In genomic region chr6:159467473-159468041, GRCh38 we compare ENCODE assay signal across 11 cellular contexts.
DNase-seq lines count a peak whose midpoint lies in the region; ATAC-seq lines count a peak whose summit lies in the region.
"Had no signal": no experiment of that assay in that cellular context is flagged by ENCODE, and none has a peak within 500 bp of the region (broad histone marks: within the 10 kb centered on the region; RNA-seq: fewer than 3 reads in every experiment).

No MANE protein-coding gene starts in this region.

- DNase-seq in A172 (ENCODE audit: low spot score): peak; percentile 13
- peak; percentile 82 for DNase-seq in NAMALWA (ENCODE audit: low spot score)
- no peak for DNase-seq in T-helper 9 cell
- DNase-seq in HUDEP-2 (lab: John Stamatoyannopoulos, UW; ENCODE audit: unreplicated experiment in 76 of 76): no peak
- no peak for DNase-seq in kidney glomerular epithelial cell (lab: John Stamatoyannopoulos, UW)
- DNase-seq: activated effector memory CD4-positive, alpha-beta T cell treated with Interleukin-2 at 50 U/mL for 16 hours; C1 segment of cervical spinal cord; NCI-H1092 treated with DMSO at 0.1 percent for 48 hours had no signal

- ATAC-seq in GM18498 (IDR thresholded peaks at IDR 0.05; ENCODE audit: unreplicated experiment) (peak; percentile 65), HG02759 (IDR thresholded peaks at IDR 0.05; ENCODE audit: unreplicated experiment) (peak; percentile 82), GM18873 (IDR thresholded peaks at IDR 0.05; ENCODE audit: low FRiP score, unreplicated experiment) (no peak)

Comparison
In these comparisons a context has a peak if more than half of its experiments do, and no peak if none do; other contexts are left out.
1. DNase-seq: peak in A172 (single experiment) and NAMALWA (single experiment); none in T-helper 9 cell (single experiment), HUDEP-2 (0 of 76) and kidney glomerular epithelial cell (single experiment).